1 cellular context compared by ENCODE assay signal in genomic region chrX:53262918-53263394, GRCh38.
A peak's percentile ranks its signal among the peaks of the same experiment; 100 is the strongest.
TF ChIP-seq lines count a peak whose summit lies in the region.

No MANE protein-coding gene starts in this region.

TF ChIP-seq in K562, 482 proteins besides CTCF, POLR2A, EP300 and RAD21 (continued from another document and continues in another):
- TF ChIP-seq ID3 (CRISPR knock-in tag; IDR thresholded peaks at IDR 0.05), result no peak
- no peak for TF ChIP-seq ID3 (tag; IDR thresholded peaks at IDR 0.05)
- TF ChIP-seq KDM1A (IDR thresholded peaks at IDR 0.05), result peak in 1 of 2 experiments; percentile 44; a peak in 1 of 4 replicates
- TF ChIP-seq HCFC1 (IDR thresholded peaks at IDR 0.05; ENCODE audit: low read depth, low read length), result no peak
- TF ChIP-seq ZMIZ1 (IDR thresholded peaks at IDR 0.05; ENCODE audit: low read depth in 2 of 2, low read length in 2 of 2), result no peak
- TF ChIP-seq BDP1 (IDR thresholded peaks at IDR 0.05; ENCODE audit: insufficient read depth, insufficient read length), result no peak
- no peak for TF ChIP-seq TRIM24 (IDR thresholded peaks at IDR 0.05)
- TF ChIP-seq JUND (IDR thresholded peaks at IDR 0.05; ENCODE audit: borderline replicate concordance, low read depth, low read length), result peak; percentile 88
- peak; percentile 37; the same call in 1 of the 3 replicates for TF ChIP-seq JUND (tag; IDR thresholded peaks at IDR 0.05; ENCODE audit: borderline replicate concordance, low read depth, low read length)
- TF ChIP-seq KDM4B (IDR thresholded peaks at IDR 0.05; ENCODE audit: borderline replicate concordance in 2 of 2, low read depth in 1 of 2), result no peak
- no peak for TF ChIP-seq HNRNPH1 (optimal IDR thresholded peaks at IDR 0.05; ENCODE audit: low read depth, low read length)
- no peak for TF ChIP-seq PHF8 (IDR thresholded peaks at IDR 0.05; ENCODE audit: borderline replicate concordance, low read length)
- 0 out of 2 replicates have a peak, but pooled peaks have one; percentile 11 for TF ChIP-seq HDAC2 (IDR thresholded peaks at IDR 0.05)
- no peak for TF ChIP-seq GTF2B (IDR thresholded peaks at IDR 0.05; ENCODE audit: extremely low read depth, insufficient read length)
- TF ChIP-seq SIRT6 (IDR thresholded peaks at IDR 0.05; ENCODE audit: low read depth, low read length), result no peak
- TF ChIP-seq SIN3A (IDR thresholded peaks at IDR 0.05; ENCODE audit: borderline replicate concordance in 2 of 2, control insufficient read depth in 1 of 2, low read depth in 2 of 2, low read length in 2 of 2), result no peak
- TF ChIP-seq ZFP1 (CRISPR knock-in tag; IDR thresholded peaks at IDR 0.05), result no peak
- peak; percentile 52; the same call in 1 of the 2 replicates for TF ChIP-seq JUN (IDR thresholded peaks at IDR 0.05; ENCODE audit: borderline replicate concordance, low read depth, low read length)
- no peak for TF ChIP-seq JUN (CRISPR knock-in tag; IDR thresholded peaks at IDR 0.05; ENCODE audit: borderline replicate concordance)
- TF ChIP-seq TFAM (CRISPR knock-in tag; conservative IDR thresholded peaks at IDR 0.05), result no peak
- peak in 1 of 2 experiments; percentile 81; a peak in 2 of 4 replicates for TF ChIP-seq RCOR1 (IDR thresholded peaks at IDR 0.05; ENCODE audit: borderline replicate concordance in 1 of 2, low read depth in 2 of 2, low read length in 2 of 2)
- TF ChIP-seq BRF2 (IDR thresholded peaks at IDR 0.05; ENCODE audit: borderline replicate concordance, insufficient read depth, insufficient read length), result no peak
- TF ChIP-seq XRCC4 (IDR thresholded peaks at IDR 0.05; ENCODE audit: extremely low read depth, insufficient read depth, insufficient read length), result no peak
- TF ChIP-seq ZNF518B (CRISPR knock-in tag; IDR thresholded peaks at IDR 0.05), result no peak
- TF ChIP-seq ATF3 (IDR thresholded peaks at IDR 0.05), result peak; percentile 71
- TF ChIP-seq ATF3 (CRISPR knock-in tag; conservative IDR thresholded peaks at IDR 0.05), result no peak
- TF ChIP-seq SMARCC2 (IDR thresholded peaks at IDR 0.05; ENCODE audit: low read depth), result no peak
- no peak for TF ChIP-seq KLF6 (CRISPR knock-in tag; IDR thresholded peaks at IDR 0.05; ENCODE audit: borderline replicate concordance)
- TF ChIP-seq SMARCB1 (IDR thresholded peaks at IDR 0.05; ENCODE audit: insufficient read length, low read depth), result no peak
- TF ChIP-seq ARID3A (IDR thresholded peaks at IDR 0.05; ENCODE audit: borderline replicate concordance, low read depth, low read length), result no peak
- no peak for TF ChIP-seq PREB (CRISPR knock-in tag; IDR thresholded peaks at IDR 0.05)
- TF ChIP-seq NFATC3 (IDR thresholded peaks at IDR 0.05), result no peak
- TF ChIP-seq ATF2 (CRISPR knock-in tag; IDR thresholded peaks at IDR 0.05), result no peak
- TF ChIP-seq ZNF445 (CRISPR knock-in tag; IDR thresholded peaks at IDR 0.05; ENCODE audit: low read depth), result no peak
